8 cellular contexts compared by ENCODE assay signal in the genomic region with DNA sequence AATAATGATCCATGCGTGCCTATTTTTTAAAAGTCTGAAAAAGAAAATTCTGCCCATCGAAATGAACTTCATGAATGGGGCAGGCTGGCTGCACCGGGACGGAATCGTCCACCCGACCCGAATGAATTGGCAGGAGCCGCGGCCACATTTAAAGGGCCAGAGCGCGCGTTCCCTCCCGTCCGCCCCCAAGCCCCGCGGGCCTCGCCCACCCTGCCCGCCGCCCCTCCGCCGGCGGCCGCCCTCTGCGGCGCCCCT. TPM values are rescaled to one million over a fixed set of nuclear protein-coding genes. Genes with fewer than 3 reads are reported as not detected.
DNase-seq lines count a peak whose midpoint lies in the region; ATAC-seq and TF ChIP-seq lines count a peak whose summit lies in the region.

No MANE protein-coding gene starts in this region.

- H3K27ac Mint-ChIP-seq in T-helper 2 cell treated with Interferon-gamma antibody and Interleukin-4, amounts not matched to agents 5 μg/mL and 100 μg/mL, for 36 hours: peak overlapping the region; percentile 95

- in situ Hi-C loops in GM13976 (cut with MboI; ENCODE audit: low sequenced_read_pairs, unreplicated experiment): loop anchor here (10.0 kb wide), 1 partner anchor 1151 kb away; no protein-coding TSS in a partner anchor

- H3K9me3 ChIP-seq in ascending aorta: no peaks in the 10 kb centered on the region
- no peaks in the 10 kb centered on the region for H3K9me3 ChIP-seq in lower lobe of right lung

- H3K36me3 ChIP-seq in ascending aorta (no peaks in the 10 kb centered on the region), lower lobe of right lung (no peaks in the 10 kb centered on the region)

- H3K27ac ChIP-seq in ascending aorta (no peak overlapping the region), lower lobe of right lung (no peak overlapping the region)

- no peak for DNase-seq in T-helper 2 cell treated with Interferon-gamma antibody and Interleukin-4, amounts not matched to agents 5 μg/mL and 100 μg/mL, for 36 hours (ENCODE audit: low spot score)
- no peak for DNase-seq in T-helper 2 cell
- no peak for DNase-seq in ascending aorta (ENCODE audit: low spot score in 2 of 2)
- no peak for DNase-seq in lower lobe of right lung
- no peak for DNase-seq in mucosa of gallbladder (ENCODE audit: low spot score)
- DNase-seq in GM13976 (ENCODE audit: low spot score): no peak
- DNase-seq in stimulated activated CD4-positive, alpha-beta T cell treated with anti-CD3 and anti-CD28 coated beads, Interleukin-4, amount 100 ng/mL, for 4 hours: no peak

- peaks cover 5% of the 10 kb centered on the region for H3K27me3 Mint-ChIP-seq in T-helper 2 cell treated with Interferon-gamma antibody and Interleukin-4, amounts not matched to agents 5 μg/mL and 100 μg/mL, for 36 hours (ENCODE audit: low read depth)

- TF ChIP-seq CTCF in ascending aorta (IDR thresholded peaks at IDR 0.05) (no peak), lower lobe of right lung (IDR thresholded peaks at IDR 0.05) (no peak), GM13976 (IDR thresholded peaks at IDR 0.05; ENCODE audit: borderline replicate concordance, control extremely low read depth, extremely low read depth, insufficient read depth, missing control alignments) (no peak)

- H3K36me3 Mint-ChIP-seq in T-helper 2 cell treated with Interferon-gamma antibody and Interleukin-4, amounts not matched to agents 5 μg/mL and 100 μg/mL, for 36 hours (ENCODE audit: low read depth): peaks cover 61% of the 10 kb centered on the region

- H3K4me3 ChIP-seq in ascending aorta (peak overlapping the region; percentile 62 to 66), lower lobe of right lung (peak overlapping the region; percentile 60)

- ATAC-seq in HG03045 (IDR thresholded peaks at IDR 0.05; ENCODE audit: unreplicated experiment): peak; percentile 10
- ATAC-seq in lower lobe of right lung: peak in 1 of 2 donors; percentile 6

- peaks cover 16% of the 10 kb centered on the region for H3K4me1 Mint-ChIP-seq in T-helper 2 cell treated with Interferon-gamma antibody and Interleukin-4, amounts not matched to agents 5 μg/mL and 100 μg/mL, for 36 hours (ENCODE audit: low read depth)

- no peaks in the 10 kb centered on the region for H3K9me3 Mint-ChIP-seq in T-helper 2 cell treated with Interferon-gamma antibody and Interleukin-4, amounts not matched to agents 5 μg/mL and 100 μg/mL, for 36 hours

- H3K4me3 Mint-ChIP-seq in T-helper 2 cell treated with Interferon-gamma antibody and Interleukin-4, amounts not matched to agents 5 μg/mL and 100 μg/mL, for 36 hours: peak overlapping the region; percentile 92

- intact Hi-C loops in ascending aorta (cut with DNase I): no loop called here
- intact Hi-C loops in lower lobe of right lung (cut with DNase I): no loop called here

- H3K27me3 ChIP-seq in ascending aorta (peaks cover 54% of the 10 kb centered on the region), lower lobe of right lung (ENCODE audit: low read depth) (peaks cover 95% of the 10 kb centered on the region)

- H3K4me1 ChIP-seq in ascending aorta: peaks cover 24 to 31% of the 10 kb centered on the region in 2 donors
- H3K4me1 ChIP-seq in lower lobe of right lung: peaks cover 72% of the 10 kb centered on the region

RNA-seq across cellular contexts. Expression of a gene that starts 0.3 kb away (rescaled TPM):
- total RNA-seq in ascending aorta (not detected), lower lobe of right lung (4.6 TPM), mucosa of gallbladder (1.5 TPM)
